Comparison of ENCODE assay signal across 1 cellular context in the genomic region with DNA sequence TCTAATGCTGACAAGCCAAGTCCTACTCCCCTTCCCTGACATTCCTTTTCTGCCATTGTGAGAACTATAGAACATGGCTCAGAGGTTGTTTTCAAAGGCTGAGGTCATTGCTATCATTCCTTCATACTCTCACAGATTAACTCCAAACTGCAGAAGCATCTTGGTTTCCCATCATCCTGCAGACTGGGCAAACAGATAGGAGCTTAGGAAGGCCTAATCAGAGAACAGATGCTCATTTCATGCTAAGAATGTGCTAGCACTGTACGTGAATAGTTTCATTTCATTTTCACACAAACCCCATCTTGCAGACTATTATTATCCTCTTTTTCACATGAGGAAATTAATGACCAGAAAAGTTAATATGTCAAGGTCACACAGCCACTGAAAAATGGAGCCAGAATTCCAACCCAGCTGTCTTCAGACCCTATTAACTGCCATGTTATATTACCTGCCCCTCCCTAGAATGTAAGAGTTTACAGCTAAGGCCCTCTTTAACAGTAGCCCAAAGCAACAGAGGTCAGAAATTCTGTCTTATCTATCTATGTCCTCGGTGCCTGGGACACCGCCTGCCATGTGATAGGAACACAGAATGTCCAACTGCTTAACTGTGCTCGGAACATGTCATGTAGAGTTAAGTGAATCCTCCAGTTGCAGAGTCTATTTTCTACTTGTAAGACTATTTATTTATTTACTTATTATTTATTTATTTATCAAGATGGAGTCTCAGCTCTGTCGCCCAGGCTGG.
TF ChIP-seq lines count a peak whose summit lies in the region.

No MANE protein-coding gene starts in this region.

TF ChIP-seq in K562, 482 proteins besides CTCF, POLR2A, EP300 and RAD21 (continued from another document and continues in another):
- TF ChIP-seq CUX1 (CRISPR knock-in tag; IDR thresholded peaks at IDR 0.05) = peak; percentile 54; the same call in 1 of the 2 replicates
- TF ChIP-seq, protein P1, sequence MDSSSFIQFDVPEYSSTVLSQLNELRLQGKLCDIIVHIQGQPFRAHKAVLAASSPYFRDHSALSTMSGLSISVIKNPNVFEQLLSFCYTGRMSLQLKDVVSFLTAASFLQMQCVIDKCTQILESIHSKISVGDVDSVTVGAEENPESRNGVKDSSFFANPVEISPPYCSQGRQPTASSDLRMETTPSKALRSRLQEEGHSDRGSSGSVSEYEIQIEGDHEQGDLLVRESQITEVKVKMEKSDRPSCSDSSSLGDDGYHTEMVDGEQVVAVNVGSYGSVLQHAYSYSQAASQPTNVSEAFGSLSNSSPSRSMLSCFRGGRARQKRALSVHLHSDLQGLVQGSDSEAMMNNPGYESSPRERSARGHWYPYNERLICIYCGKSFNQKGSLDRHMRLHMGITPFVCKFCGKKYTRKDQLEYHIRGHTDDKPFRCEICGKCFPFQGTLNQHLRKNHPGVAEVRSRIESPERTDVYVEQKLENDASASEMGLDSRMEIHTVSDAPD (CRISPR knock-in tag; IDR thresholded peaks at IDR 0.05) = no peak
- TF ChIP-seq NFXL1 (CRISPR knock-in tag; IDR thresholded peaks at IDR 0.05) = no peak
- peak; percentile 78 for TF ChIP-seq TCF3 (CRISPR knock-in tag; IDR thresholded peaks at IDR 0.05)
- TF ChIP-seq PCBP1 (IDR thresholded peaks at IDR 0.05; ENCODE audit: low read depth, low read length, poor library complexity, severe bottlenecking) = no peak
- no peak for TF ChIP-seq RB1 (IDR thresholded peaks at IDR 0.05; ENCODE audit: low read depth)
- no peak for TF ChIP-seq KAT7 (CRISPR knock-in tag; IDR thresholded peaks at IDR 0.05; ENCODE audit: borderline replicate concordance)
- 0 out of 4 replicates have a peak, but pooled peaks of 1 of the 2 experiments have one; percentile 10 for TF ChIP-seq FOXA3 (CRISPR knock-in tag; conservative IDR thresholded peaks at IDR 0.05 in 1 of 2, IDR thresholded peaks at IDR 0.05 in 1 of 2)
- TF ChIP-seq RFX5 (IDR thresholded peaks at IDR 0.05; ENCODE audit: low read depth, low read length) = no peak
- peak; percentile 85 for TF ChIP-seq ARID1B (IDR thresholded peaks at IDR 0.05)
- peak; percentile 31; the same call in 1 of the 2 replicates for TF ChIP-seq ATF3 (IDR thresholded peaks at IDR 0.05)
- TF ChIP-seq ATF3 (CRISPR knock-in tag; conservative IDR thresholded peaks at IDR 0.05) = no peak
- TF ChIP-seq ZNF584 (CRISPR knock-in tag; IDR thresholded peaks at IDR 0.05; ENCODE audit: low read depth) = no peak
- TF ChIP-seq NFE2 (IDR thresholded peaks at IDR 0.05; ENCODE audit: low read depth) = no peak
- TF ChIP-seq IRF2 (CRISPR knock-in tag; IDR thresholded peaks at IDR 0.05) = no peak
- TF ChIP-seq E2F8 (IDR thresholded peaks at IDR 0.05; ENCODE audit: low read depth, partially characterized antibody) = no peak
- no peak for TF ChIP-seq ZNF212 (CRISPR knock-in tag; IDR thresholded peaks at IDR 0.05)
- TF ChIP-seq TOE1 (IDR thresholded peaks at IDR 0.05; ENCODE audit: borderline replicate concordance) = 0 out of 2 replicates have a peak, but pooled peaks have one; percentile 23
- TF ChIP-seq TOE1 (CRISPR knock-in tag; IDR thresholded peaks at IDR 0.05; ENCODE audit: borderline replicate concordance, low read depth) = no peak
- TF ChIP-seq, protein P2, sequence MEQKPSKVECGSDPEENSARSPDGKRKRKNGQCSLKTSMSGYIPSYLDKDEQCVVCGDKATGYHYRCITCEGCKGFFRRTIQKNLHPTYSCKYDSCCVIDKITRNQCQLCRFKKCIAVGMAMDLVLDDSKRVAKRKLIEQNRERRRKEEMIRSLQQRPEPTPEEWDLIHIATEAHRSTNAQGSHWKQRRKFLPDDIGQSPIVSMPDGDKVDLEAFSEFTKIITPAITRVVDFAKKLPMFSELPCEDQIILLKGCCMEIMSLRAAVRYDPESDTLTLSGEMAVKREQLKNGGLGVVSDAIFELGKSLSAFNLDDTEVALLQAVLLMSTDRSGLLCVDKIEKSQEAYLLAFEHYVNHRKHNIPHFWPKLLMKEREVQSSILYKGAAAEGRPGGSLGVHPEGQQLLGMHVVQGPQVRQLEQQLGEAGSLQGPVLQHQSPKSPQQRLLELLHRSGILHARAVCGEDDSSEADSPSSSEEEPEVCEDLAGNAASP (IDR thresholded peaks at IDR 0.05) = no peak
- no peak for TF ChIP-seq RBM14 (IDR thresholded peaks at IDR 0.05; ENCODE audit: borderline replicate concordance, insufficient read depth, low read depth, low read length)
- no peak for TF ChIP-seq ZNF699 (CRISPR knock-in tag; IDR thresholded peaks at IDR 0.05; ENCODE audit: insufficient replicate concordance)
- no peak for TF ChIP-seq ZKSCAN1 (IDR thresholded peaks at IDR 0.05; ENCODE audit: low read depth, low read length)
- TF ChIP-seq, protein P3, sequence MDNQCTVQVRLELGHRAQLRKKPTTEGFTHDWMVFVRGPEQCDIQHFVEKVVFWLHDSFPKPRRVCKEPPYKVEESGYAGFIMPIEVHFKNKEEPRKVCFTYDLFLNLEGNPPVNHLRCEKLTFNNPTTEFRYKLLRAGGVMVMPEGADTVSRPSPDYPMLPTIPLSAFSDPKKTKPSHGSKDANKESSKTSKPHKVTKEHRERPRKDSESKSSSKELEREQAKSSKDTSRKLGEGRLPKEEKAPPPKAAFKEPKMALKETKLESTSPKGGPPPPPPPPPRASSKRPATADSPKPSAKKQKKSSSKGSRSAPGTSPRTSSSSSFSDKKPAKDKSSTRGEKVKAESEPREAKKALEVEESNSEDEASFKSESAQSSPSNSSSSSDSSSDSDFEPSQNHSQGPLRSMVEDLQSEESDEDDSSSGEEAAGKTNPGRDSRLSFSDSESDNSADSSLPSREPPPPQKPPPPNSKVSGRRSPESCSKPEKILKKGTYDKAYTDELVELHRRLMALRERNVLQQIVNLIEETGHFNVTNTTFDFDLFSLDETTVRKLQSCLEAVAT (IDR thresholded peaks at IDR 0.05) = peak in 1 of 2 experiments; percentile 98; a peak in 2 of 4 replicates
- TF ChIP-seq, protein P4, sequence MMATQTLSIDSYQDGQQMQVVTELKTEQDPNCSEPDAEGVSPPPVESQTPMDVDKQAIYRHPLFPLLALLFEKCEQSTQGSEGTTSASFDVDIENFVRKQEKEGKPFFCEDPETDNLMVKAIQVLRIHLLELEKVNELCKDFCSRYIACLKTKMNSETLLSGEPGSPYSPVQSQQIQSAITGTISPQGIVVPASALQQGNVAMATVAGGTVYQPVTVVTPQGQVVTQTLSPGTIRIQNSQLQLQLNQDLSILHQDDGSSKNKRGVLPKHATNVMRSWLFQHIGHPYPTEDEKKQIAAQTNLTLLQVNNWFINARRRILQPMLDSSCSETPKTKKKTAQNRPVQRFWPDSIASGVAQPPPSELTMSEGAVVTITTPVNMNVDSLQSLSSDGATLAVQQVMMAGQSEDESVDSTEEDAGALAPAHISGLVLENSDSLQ (IDR thresholded peaks at IDR 0.05) = no peak
- TF ChIP-seq AFF1 (IDR thresholded peaks at IDR 0.05; ENCODE audit: low read depth in 1 of 2, partially characterized antibody in 2 of 2) = no peak
- TF ChIP-seq ARID3A (IDR thresholded peaks at IDR 0.05; ENCODE audit: borderline replicate concordance, low read depth, low read length) = no peak
